ENCODE assay signal across 1 cellular context in genomic region chr7:157734926-157735640, GRCh38.
TF ChIP-seq lines count a peak whose summit lies in the region.

No MANE protein-coding gene starts in this region.

TF ChIP-seq in H1, 55 proteins besides CTCF, POLR2A, EP300 and RAD21:
- TF ChIP-seq SP1 (IDR thresholded peaks at IDR 0.05; ENCODE audit: low read depth, low read length) (no peak), ZNF274 (IDR thresholded peaks at IDR 0.05; ENCODE audit: borderline replicate concordance, extremely low read depth, low read length) (no peak), BCL11A (IDR thresholded peaks at IDR 0.05; ENCODE audit: low read depth in 2 of 2, low read length in 2 of 2) (no peak), KDM4A (IDR thresholded peaks at IDR 0.05; ENCODE audit: low read depth, low read length, severe bottlenecking) (no peak), SIRT6 (IDR thresholded peaks at IDR 0.05; ENCODE audit: low read length) (no peak), SP2 (IDR thresholded peaks at IDR 0.05; ENCODE audit: low read length) (no peak), RFX5 (IDR thresholded peaks at IDR 0.05; ENCODE audit: borderline replicate concordance, low read depth, low read length) (no peak), USF2 (IDR thresholded peaks at IDR 0.05; ENCODE audit: low read length) (no peak)
